Comparison of ENCODE assay signal across 28 cellular contexts in genomic region chr5:142630927-142631539, GRCh38. TPM values are rescaled to one million over a fixed set of nuclear protein-coding genes. Genes with fewer than 3 reads are reported as not detected.
DNase-seq lines count a peak whose midpoint lies in the region; ATAC-seq, FAIRE-seq and TF ChIP-seq lines count a peak whose summit lies in the region.
"Had no signal": no experiment of that assay in that cellular context is flagged by ENCODE, and none has a peak within 500 bp of the region (broad histone marks: within the 10 kb centered on the region; RNA-seq: fewer than 3 reads in every experiment).

No MANE protein-coding gene starts in this region.

- H3K36me3 ChIP-seq in right atrium auricular region: no peaks in the 10 kb centered on the region
- H3K36me3 ChIP-seq in endothelial cell of umbilical vein (ENCODE audit: control insufficient read depth in 2 of 2, extremely low read depth in 1 of 2, insufficient read depth in 2 of 2, low read length in 2 of 2): no peaks in the 10 kb centered on the region
- H3K36me3 ChIP-seq in right lobe of liver: no peaks in the 10 kb centered on the region

- H3K27me3 ChIP-seq in right atrium auricular region (no peaks in the 10 kb centered on the region), endothelial cell of umbilical vein (ENCODE audit: control insufficient read depth in 2 of 2, insufficient read depth in 2 of 2, low read length in 2 of 2) (no peaks in the 10 kb centered on the region), right lobe of liver (no peaks in the 10 kb centered on the region)

- CTCF ChIA-PET in endothelial cell of umbilical vein (lab: Charles Lee): interaction anchor here (1.1 to 1.6 kb wide), 2 partner anchors 14 to 24 kb away, joined by 4 to 5 read pairs; no protein-coding TSS in a partner anchor
- CTCF ChIA-PET in activated CD4-positive, alpha-beta memory T cell treated with anti-CD3 and anti-CD28 coated beads, Interleukin-2, amount 10 ng/mL, durations not matched to agents 7 days and 5 days (lab: Charles Lee): no interaction called here

- H2AFZ ChIP-seq in endothelial cell of umbilical vein (ENCODE audit: low read depth, low read length): no peak overlapping the region

- no peaks in the 10 kb centered on the region for H3K79me2 ChIP-seq in endothelial cell of umbilical vein (ENCODE audit: control insufficient read depth, insufficient read depth, low read length)

- DNase-seq in Right ventricle myocardium superior: no peak
- DNase-seq in right atrium auricular region (ENCODE audit: low spot score): no peak
- peak; percentile 49 for DNase-seq in endothelial cell of umbilical vein (ENCODE audit: low read depth, low spot score)
- no peak for DNase-seq in right lobe of liver
- no peak for DNase-seq in NCI-H526 (lab: John Stamatoyannopoulos, UW)
- DNase-seq in NCI-H1417 (lab: John Stamatoyannopoulos, UW): no peak
- no peak for DNase-seq in activated CD4-positive, alpha-beta memory T cell treated with anti-CD3 and anti-CD28 coated beads, Interleukin-2, amount 10 ng/mL, durations not matched to agents 7 days and 5 days
- DNase-seq: 8988T; activated CD4-positive, alpha-beta T cell treated with anti-CD3 and anti-CD28 coated beads for 1 hour; activated CD8-positive, alpha-beta T cell treated with anti-CD3 and anti-CD28 coated beads, Interleukin-2, amount 10 ng/mL, durations not matched to agents 7 days and 5 days; activated naive CD4-positive, alpha-beta T cell treated with anti-CD3 and anti-CD28 coated beads, Interleukin-2, amount 50 U/mL, for 16 hours; CD4-positive, CD25-positive, alpha-beta regulatory T cell; H7; Karpas-422; mucosa of descending colon; natural killer cell; NCI-H146; NCI-H345; SHP77 treated with DMSO at 0.1 percent for 48 hours; stimulated activated naive B cell treated with anti-CD40 and anti-IgM and Interleukin-4, amounts not matched to agents 10 μg/mL and 1 μg/mL and 100 μg/mL, for 72 hours had no signal

- no peaks in the 10 kb centered on the region for H4K20me1 ChIP-seq in endothelial cell of umbilical vein (replicated peaks; ENCODE audit: control insufficient read depth, extremely low read depth, insufficient read depth, low read length)

- FAIRE-seq in endothelial cell of umbilical vein (lab: Jason Lieb, UNC): peak; percentile 75
- FAIRE-seq: D721Med, keratinocyte had no signal

- H3K9ac ChIP-seq in endothelial cell of umbilical vein (replicated peaks; ENCODE audit: extremely low read depth, insufficient read depth, low read length): no peak overlapping the region

- 57% methylated on average over 7 of the region's 7 CpGs for WGBS in right lobe of liver (ENCODE audit: insufficient coverage, low coverage, low lambda C conversion rate, missing lambda C conversion rate)

- H3K9me3 ChIP-seq in right atrium auricular region (no peaks in the 10 kb centered on the region), endothelial cell of umbilical vein (replicated peaks; ENCODE audit: control insufficient read depth, insufficient read depth, low read length) (no peaks in the 10 kb centered on the region), right lobe of liver (no peaks in the 10 kb centered on the region)
- H3K9me3 ChIP-seq: mucosa of descending colon had no signal

- peak overlapping the region; percentile 38 for H3K4me2 ChIP-seq in endothelial cell of umbilical vein (ENCODE audit: insufficient read depth, low read length)

- H3K27me3 Mint-ChIP-seq in activated CD4-positive, alpha-beta memory T cell treated with anti-CD3 and anti-CD28 coated beads, Interleukin-2, amount 10 ng/mL, durations not matched to agents 7 days and 5 days: no peaks in the 10 kb centered on the region
- H3K27me3 Mint-ChIP-seq: type B pancreatic cell had no signal

- BruUV-seq in endothelial cell of umbilical vein (replicated peaks; lab: Mats Ljungman, UMichigan): no TSS peak

- TF ChIP-seq CTCF in right atrium auricular region (IDR thresholded peaks at IDR 0.05) (no peak), endothelial cell of umbilical vein (IDR thresholded peaks at IDR 0.05; ENCODE audit: extremely low read depth in 1 of 2, insufficient read depth in 1 of 2, low read depth in 1 of 2, low read length in 2 of 2) (no peak), right lobe of liver (IDR thresholded peaks at IDR 0.05) (no peak)

- H3K9me1 ChIP-seq in endothelial cell of umbilical vein (replicated peaks; ENCODE audit: control insufficient read depth, extremely low read depth, insufficient read depth, low read length): no peaks in the 10 kb centered on the region

- no peaks in the 10 kb centered on the region for H3K9me3 Mint-ChIP-seq in activated CD4-positive, alpha-beta memory T cell treated with anti-CD3 and anti-CD28 coated beads, Interleukin-2, amount 10 ng/mL, durations not matched to agents 7 days and 5 days
- H3K9me3 Mint-ChIP-seq: activated T-helper 2 cell treated with anti-CD3 and anti-CD28 coated beads, Interferon-gamma antibody, Interleukin-2, Interleukin-4, amounts not matched to agents 10 μg/mL and 5 μg/mL and 100 μg/mL, durations not matched to agents 14 hours and 24 hours and 36 hours; brain; natural killer cell; stimulated activated naive B cell treated with anti-CD40 and anti-IgM and Interleukin-4, amounts not matched to agents 10 μg/mL and 1 μg/mL and 100 μg/mL, for 72 hours; T-helper 2 cell treated with Interferon-gamma antibody and Interleukin-4, amounts not matched to agents 5 μg/mL and 100 μg/mL, for 36 hours; type B pancreatic cell had no signal

- ATAC-seq in Right ventricle myocardium superior (ENCODE audit: poor library complexity) (peak; percentile 40), right lobe of liver (peak; percentile 39 to 64 (median 59)), GM21825 (IDR thresholded peaks at IDR 0.05; ENCODE audit: unreplicated experiment) (no peak)
- ATAC-seq: activated CD8-positive, alpha-beta T cell treated with anti-CD3 and anti-CD28 coated beads, Interleukin-2, amount 10 ng/mL, durations not matched to agents 7 days and 5 days; mucosa of descending colon; natural killer cell; stimulated activated naive B cell treated with anti-CD40 and anti-IgM and Interleukin-4, amounts not matched to agents 10 μg/mL and 1 μg/mL and 100 μg/mL, for 72 hours had no signal

- H3K4me1 ChIP-seq in right atrium auricular region (peaks cover 0 to 38% of the 10 kb centered on the region in 2 donors), endothelial cell of umbilical vein (ENCODE audit: control insufficient read depth, extremely low read depth, insufficient read depth, low read length) (peaks cover 9% of the 10 kb centered on the region), right lobe of liver (no peaks in the 10 kb centered on the region)

- POLR2A ChIA-PET in endothelial cell of umbilical vein (lab: Charles Lee): no interaction called here
- POLR2A ChIA-PET in activated CD4-positive, alpha-beta memory T cell treated with anti-CD3 and anti-CD28 coated beads, Interleukin-2, amount 10 ng/mL, durations not matched to agents 7 days and 5 days (lab: Charles Lee): no interaction called here

- no peaks in the 10 kb centered on the region for H3K4me1 Mint-ChIP-seq in activated CD4-positive, alpha-beta memory T cell treated with anti-CD3 and anti-CD28 coated beads, Interleukin-2, amount 10 ng/mL, durations not matched to agents 7 days and 5 days
- H3K4me1 Mint-ChIP-seq: CD4-positive, CD25-positive, alpha-beta regulatory T cell; natural killer cell; stimulated activated naive B cell treated with anti-CD40 and anti-IgM and Interleukin-4, amounts not matched to agents 10 μg/mL and 1 μg/mL and 100 μg/mL, for 72 hours had no signal

- no peak overlapping the region for H3K4me3 Mint-ChIP-seq in activated CD4-positive, alpha-beta memory T cell treated with anti-CD3 and anti-CD28 coated beads, Interleukin-2, amount 10 ng/mL, durations not matched to agents 7 days and 5 days
- H3K4me3 Mint-ChIP-seq: activated CD8-positive, alpha-beta T cell treated with anti-CD3 and anti-CD28 coated beads, Interleukin-2, amount 10 ng/mL, durations not matched to agents 7 days and 5 days; brain; CD4-positive, CD25-positive, alpha-beta regulatory T cell; natural killer cell; stimulated activated naive B cell treated with anti-CD40 and anti-IgM and Interleukin-4, amounts not matched to agents 10 μg/mL and 1 μg/mL and 100 μg/mL, for 72 hours; T-helper 2 cell treated with Interferon-gamma antibody and Interleukin-4, amounts not matched to agents 5 μg/mL and 100 μg/mL, for 36 hours; type B pancreatic cell had no signal

- TF ChIP-seq POLR2A in endothelial cell of umbilical vein (IDR thresholded peaks at IDR 0.05; ENCODE audit: low read depth, low read length) (no peak), right lobe of liver (IDR thresholded peaks at IDR 0.05) (no peak)

- no peak overlapping the region for H3K27ac Mint-ChIP-seq in activated CD4-positive, alpha-beta memory T cell treated with anti-CD3 and anti-CD28 coated beads, Interleukin-2, amount 10 ng/mL, durations not matched to agents 7 days and 5 days
- H3K27ac Mint-ChIP-seq: activated CD8-positive, alpha-beta T cell treated with anti-CD3 and anti-CD28 coated beads, Interleukin-2, amount 10 ng/mL, durations not matched to agents 7 days and 5 days; activated T-helper 2 cell treated with anti-CD3 and anti-CD28 coated beads, Interferon-gamma antibody, Interleukin-2, Interleukin-4, amounts not matched to agents 10 μg/mL and 5 μg/mL and 100 μg/mL, durations not matched to agents 14 hours and 24 hours and 36 hours; brain; CD4-positive, CD25-positive, alpha-beta regulatory T cell; natural killer cell; stimulated activated naive B cell treated with anti-CD40 and anti-IgM and Interleukin-4, amounts not matched to agents 10 μg/mL and 1 μg/mL and 100 μg/mL, for 72 hours; T-helper 2 cell treated with Interferon-gamma antibody and Interleukin-4, amounts not matched to agents 5 μg/mL and 100 μg/mL, for 36 hours; type B pancreatic cell had no signal

- dilution Hi-C loops in endothelial cell of umbilical vein (cut with MboI; ENCODE audit: extremely low pct_ligation_motif_present, low sequenced_read_pairs): no loop called here

- intact Hi-C loops in Right ventricle myocardium superior (cut with DNase I) (no loop called here), endothelial cell of umbilical vein (cut with micrococcal nuclease) (loop anchor here (1.0 kb wide), 1 partner anchor 14 kb away; no protein-coding TSS in a partner anchor), right lobe of liver (cut with DNase I) (no loop called here)

- H3K36me3 Mint-ChIP-seq in activated CD4-positive, alpha-beta memory T cell treated with anti-CD3 and anti-CD28 coated beads, Interleukin-2, amount 10 ng/mL, durations not matched to agents 7 days and 5 days (ENCODE audit: low read depth): no peaks in the 10 kb centered on the region
- H3K36me3 Mint-ChIP-seq: brain; CD4-positive, CD25-positive, alpha-beta regulatory T cell; natural killer cell; stimulated activated naive B cell treated with anti-CD40 and anti-IgM and Interleukin-4, amounts not matched to agents 10 μg/mL and 1 μg/mL and 100 μg/mL, for 72 hours; type B pancreatic cell had no signal

- H3K4me3 ChIP-seq in right atrium auricular region (no peak overlapping the region), endothelial cell of umbilical vein (replicated peaks in 1 of 3; ENCODE audit: insufficient read depth in 1 of 3, low read depth in 1 of 3, low read length in 3 of 3) (no peak overlapping the region), right lobe of liver (no peak overlapping the region)
- H3K4me3 ChIP-seq: mucosa of descending colon, skin epidermis had no signal

- H3K27ac ChIP-seq in right atrium auricular region (peak overlapping the region in 1 of 2 donors; percentile 32), endothelial cell of umbilical vein (ENCODE audit: insufficient read depth, low read depth, low read length) (no peak overlapping the region), right lobe of liver (peak overlapping the region in 1 of 3 donors; percentile 4)
- H3K27ac ChIP-seq: skin epidermis had no signal

RNA-seq across cellular contexts. Expression of gene FGF1, which starts 54.9 kb away (rescaled TPM):
- total RNA-seq in Right ventricle myocardium superior: 42.7 TPM
- total RNA-seq in right atrium auricular region: 10 to 100 TPM; 35.3 to 47.9 TPM
- not detected in 2 replicates for total RNA-seq in endothelial cell of umbilical vein
- polyA plus RNA-seq in endothelial cell of umbilical vein: not detected in 2 replicates
- polyA plus RNA-seq in endothelial cell of umbilical vein (2011; cell fraction: cytosol; rRNA removed): not detected in 2 replicates
- polyA plus RNA-seq in endothelial cell of umbilical vein (2011; cell fraction: nucleus; rRNA removed): not detected in 2 replicates
- polyA plus RNA-seq in endothelial cell of umbilical vein (2012): 0.53 TPM in 1 of 2 replicates, not detected in the other
- not detected in 2 replicates for polyA minus RNA-seq in endothelial cell of umbilical vein
- not detected for polyA minus RNA-seq in endothelial cell of umbilical vein (2011; cell fraction: cytosol; rRNA and poly(A)+ RNA removed)
- not detected in 2 replicates for polyA minus RNA-seq in endothelial cell of umbilical vein (2011; cell fraction: nucleus; rRNA and poly(A)+ RNA removed)
- under 1 TPM in 5 of 6 experiments, not detected in 1; 0.12 to 0.56 (median 0.42) TPM for total RNA-seq in right lobe of liver
- total RNA-seq in activated CD4-positive, alpha-beta memory T cell treated with anti-CD3 and anti-CD28 coated beads, Interleukin-2, amount 10 ng/mL, durations not matched to agents 7 days and 5 days: not detected
- total RNA-seq: activated CD8-positive, alpha-beta T cell treated with anti-CD3 and anti-CD28 coated beads, Interleukin-2, amount 10 ng/mL, durations not matched to agents 7 days and 5 days; activated T-helper 2 cell treated with anti-CD3 and anti-CD28 coated beads, Interferon-gamma antibody, Interleukin-2, Interleukin-4, amounts not matched to agents 10 μg/mL and 5 μg/mL and 100 μg/mL, durations not matched to agents 14 hours and 24 hours and 36 hours; CD4-positive, CD25-positive, alpha-beta regulatory T cell; natural killer cell had no signal
- polyA plus RNA-seq: CD4-positive, CD25-positive, alpha-beta regulatory T cell had no signal

Comparison
In these comparisons a context has a peak if more than half of its experiments do, and no peak if none do; other contexts are left out.
1. RNA of gene FGF1, which starts 54.9 kb away (total RNA-seq): 35.3 to 47.9 TPM in right atrium auricular region and 42.7 TPM in Right ventricle myocardium superior (single experiment); 0.12 to 0.56 TPM in right lobe of liver, not detected in endothelial cell of umbilical vein and not detected in activated CD4-positive, alpha-beta memory T cell treated with anti-CD3 and anti-CD28 coated beads, Interleukin-2, amount 10 ng/mL, durations not matched to agents 7 days and 5 days; every median in the first group is over 10 times any median in the second.